ENCODE assay signal across 26 cellular contexts in the genomic region with DNA sequence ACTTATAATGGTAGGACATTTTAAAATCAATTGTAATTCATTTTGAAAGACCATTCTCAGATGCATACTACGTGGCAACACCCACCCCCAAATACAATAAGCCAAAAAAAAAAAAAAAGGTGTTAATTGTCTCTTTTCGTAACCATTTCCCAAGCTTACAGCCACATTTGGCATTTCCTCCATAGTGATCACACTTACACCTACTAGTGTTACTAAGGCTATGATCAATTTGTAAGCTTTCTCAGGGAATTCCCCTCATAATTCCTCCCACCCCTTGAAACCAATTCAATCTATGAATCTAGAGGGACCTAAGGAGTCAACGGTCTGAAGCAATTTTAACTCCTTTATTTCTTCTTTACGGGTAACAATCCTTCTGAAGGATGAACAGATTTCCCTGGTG. TPM values are rescaled to one million over a fixed set of nuclear protein-coding genes. Genes with fewer than 3 reads are reported as not detected.
DNase-seq lines count a peak whose midpoint lies in the region; ATAC-seq and TF ChIP-seq lines count a peak whose summit lies in the region.
"Had no signal": no experiment of that assay in that cellular context is flagged by ENCODE, and none has a peak within 500 bp of the region (broad histone marks: within the 10 kb centered on the region; RNA-seq: fewer than 3 reads in every experiment).

No MANE protein-coding gene starts in this region.

- peaks cover 28% of the 10 kb centered on the region for H3K36me3 Mint-ChIP-seq in effector memory CD8-positive, alpha-beta T cell (ENCODE audit: insufficient read depth)
- no peaks in the 10 kb centered on the region for H3K36me3 Mint-ChIP-seq in natural killer cell treated with Interleukin-12 subunit alpha and Interleukin-12 subunit beta and Interleukin-15 and Interleukin-18, amount 100 ng/mL, for 72 hours

- H3K27ac ChIP-seq in right atrium auricular region, result no peak overlapping the region
- H3K27ac ChIP-seq: BLaER1, SJSA1 had no signal

- H3K4me1 Mint-ChIP-seq in stimulated activated naive CD8-positive, alpha-beta T cell treated with anti-CD3 and anti-CD28 coated beads, Interleukin-15, amount 100 ng/mL, for 72 hours, result peaks cover 27% of the 10 kb centered on the region
- H3K4me1 Mint-ChIP-seq in effector memory CD8-positive, alpha-beta T cell (ENCODE audit: low read depth in 2 of 2), result peaks cover 20 to 30% of the 10 kb centered on the region in 2 donors
- peaks cover 35 to 42% of the 10 kb centered on the region in 2 donors for H3K4me1 Mint-ChIP-seq in natural killer cell treated with Interleukin-12 subunit alpha and Interleukin-12 subunit beta and Interleukin-15 and Interleukin-18, amount 100 ng/mL, for 72 hours (ENCODE audit: low read depth in 2 of 2)

- H3K27me3 ChIP-seq in right atrium auricular region, result no peaks in the 10 kb centered on the region
- H3K27me3 ChIP-seq: SJSA1 had no signal

- H3K9me3 Mint-ChIP-seq in stimulated activated naive CD8-positive, alpha-beta T cell treated with anti-CD3 and anti-CD28 coated beads, Interleukin-15, amount 100 ng/mL, for 72 hours, result peaks cover 0 to 4% of the 10 kb centered on the region in 2 donors
- no peaks in the 10 kb centered on the region for H3K9me3 Mint-ChIP-seq in effector memory CD8-positive, alpha-beta T cell
- H3K9me3 Mint-ChIP-seq in natural killer cell treated with Interleukin-12 subunit alpha and Interleukin-12 subunit beta and Interleukin-15 and Interleukin-18, amount 100 ng/mL, for 72 hours, result no peaks in the 10 kb centered on the region

- no peak for DNase-seq in stimulated activated naive CD8-positive, alpha-beta T cell treated with anti-CD3 and anti-CD28 coated beads, Interleukin-15, Interleukin-2, amounts not matched to agents 100 U/mL and 50 U/mL, for 24 hours
- DNase-seq in stimulated activated naive CD8-positive, alpha-beta T cell treated with anti-CD3 and anti-CD28 coated beads, Interleukin-15, amount 100 ng/mL, for 72 hours, result no peak
- DNase-seq in effector memory CD8-positive, alpha-beta T cell, result no peak
- DNase-seq in natural killer cell treated with Interleukin-12 subunit alpha and Interleukin-12 subunit beta and Interleukin-15 and Interleukin-18, amount 100 ng/mL, for 72 hours (ENCODE audit: low spot score), result no peak
- DNase-seq in NCI-H2081 (lab: John Stamatoyannopoulos, UW) (no peak), NCI-H146 treated with DMSO at 0.1 percent for 48 hours (lab: John Stamatoyannopoulos, UW; ENCODE audit: unreplicated experiment) (no peak), right atrium auricular region (ENCODE audit: low spot score) (no peak), mucosa of gallbladder (ENCODE audit: low spot score) (no peak)
- DNase-seq: CD4-positive, CD25-positive, alpha-beta regulatory T cell; COR-L47; H7; Kasumi-1; MV-4-11; NCI-H1105 treated with DMSO at 0.1 percent for 48 hours; NCI-H146; NCI-H2029; NCI-H2171; NCI-H226; NCI-H510A; NCI-H69; Right ventricle myocardium superior; RPMI8226 had no signal

- H3K4me3 ChIP-seq in right atrium auricular region, result no peak overlapping the region
- H3K4me3 ChIP-seq: BLaER1, GM23248, K562, SJSA1 had no signal

- H3K27me3 Mint-ChIP-seq in stimulated activated naive CD8-positive, alpha-beta T cell treated with anti-CD3 and anti-CD28 coated beads, Interleukin-15, amount 100 ng/mL, for 72 hours, result peaks cover 9% of the 10 kb centered on the region
- no peaks in the 10 kb centered on the region for H3K27me3 Mint-ChIP-seq in effector memory CD8-positive, alpha-beta T cell
- H3K27me3 Mint-ChIP-seq in natural killer cell treated with Interleukin-12 subunit alpha and Interleukin-12 subunit beta and Interleukin-15 and Interleukin-18, amount 100 ng/mL, for 72 hours, result no peaks in the 10 kb centered on the region

- ATAC-seq in stimulated activated naive CD8-positive, alpha-beta T cell treated with anti-CD3 and anti-CD28 coated beads, Interleukin-15, Interleukin-2, amounts not matched to agents 100 U/mL and 50 U/mL, for 24 hours, result peak; percentile 25
- ATAC-seq in stimulated activated naive CD8-positive, alpha-beta T cell treated with anti-CD3 and anti-CD28 coated beads, Interleukin-15, amount 100 ng/mL, for 72 hours, result no peak
- ATAC-seq in effector memory CD8-positive, alpha-beta T cell (replicated peaks), result peak; percentile 10
- ATAC-seq in natural killer cell treated with Interleukin-12 subunit alpha and Interleukin-12 subunit beta and Interleukin-15 and Interleukin-18, amount 100 ng/mL, for 72 hours, result peak; percentile 53 to 73
- ATAC-seq: K562 had no signal

- peak overlapping the region in 1 of 2 donors; percentile 77 for H3K27ac Mint-ChIP-seq in stimulated activated naive CD8-positive, alpha-beta T cell treated with anti-CD3 and anti-CD28 coated beads, Interleukin-15, amount 100 ng/mL, for 72 hours
- peak overlapping the region; percentile 95 to 96 for H3K27ac Mint-ChIP-seq in effector memory CD8-positive, alpha-beta T cell
- H3K27ac Mint-ChIP-seq in natural killer cell treated with Interleukin-12 subunit alpha and Interleukin-12 subunit beta and Interleukin-15 and Interleukin-18, amount 100 ng/mL, for 72 hours, result peak overlapping the region; percentile 88 to 95

- no peaks in the 10 kb centered on the region for H3K9me3 ChIP-seq in right atrium auricular region
- H3K9me3 ChIP-seq: SJSA1 had no signal

- H3K4me1 ChIP-seq in right atrium auricular region, result peaks cover 0 to 21% of the 10 kb centered on the region in 2 donors

- no peaks in the 10 kb centered on the region for H3K36me3 ChIP-seq in right atrium auricular region
- H3K36me3 ChIP-seq: BLaER1, SJSA1 had no signal

- TF ChIP-seq CTCF in right atrium auricular region (IDR thresholded peaks at IDR 0.05), result no peak

- H3K4me3 Mint-ChIP-seq in stimulated activated naive CD8-positive, alpha-beta T cell treated with anti-CD3 and anti-CD28 coated beads, Interleukin-15, amount 100 ng/mL, for 72 hours, result no peak overlapping the region
- peak overlapping the region in 1 of 2 donors; percentile 35 for H3K4me3 Mint-ChIP-seq in effector memory CD8-positive, alpha-beta T cell
- H3K4me3 Mint-ChIP-seq in natural killer cell treated with Interleukin-12 subunit alpha and Interleukin-12 subunit beta and Interleukin-15 and Interleukin-18, amount 100 ng/mL, for 72 hours, result peak overlapping the region; percentile 54

RNA-seq across cellular contexts. Expression of a gene that starts 40.1 kb away (rescaled TPM):
- not detected for total RNA-seq in natural killer cell treated with Interleukin-12 subunit alpha and Interleukin-12 subunit beta and Interleukin-15 and Interleukin-18, amount 100 ng/mL, for 72 hours
- 10 to 100 TPM; 35.3 to 37.6 TPM for total RNA-seq in right atrium auricular region
- 162 TPM for total RNA-seq in mucosa of gallbladder
- total RNA-seq: CD4-positive, CD25-positive, alpha-beta regulatory T cell; H7 had no signal

RNA-seq across cellular contexts. Expression of a gene that starts 42.1 kb away (rescaled TPM):
- total RNA-seq in natural killer cell treated with Interleukin-12 subunit alpha and Interleukin-12 subunit beta and Interleukin-15 and Interleukin-18, amount 100 ng/mL, for 72 hours, result not detected
- total RNA-seq in right atrium auricular region, result 10 to 100 TPM in 1 of 2 donors, 1 to 10 TPM in 1; 7.1 to 11.0 TPM
- total RNA-seq in mucosa of gallbladder, result 29.5 TPM
- total RNA-seq: CD4-positive, CD25-positive, alpha-beta regulatory T cell; K562 had no signal

Comparison
In these comparisons a context has a peak if more than half of its experiments do, and no peak if none do; other contexts are left out.
1. RNA of a gene that starts 40.1 kb away (total RNA-seq): 162 TPM in mucosa of gallbladder (single experiment) and 35.3 to 37.6 TPM in right atrium auricular region; not detected in natural killer cell treated with Interleukin-12 subunit alpha and Interleukin-12 subunit beta and Interleukin-15 and Interleukin-18, amount 100 ng/mL, for 72 hours; every median in the first group is over 10 times any median in the second.
2. RNA of a gene that starts 42.1 kb away (total RNA-seq): 29.5 TPM in mucosa of gallbladder (single experiment) and 7.1 to 11.0 TPM in right atrium auricular region; not detected in natural killer cell treated with Interleukin-12 subunit alpha and Interleukin-12 subunit beta and Interleukin-15 and Interleukin-18, amount 100 ng/mL, for 72 hours; every median in the first group is over 4 times any median in the second.